8 cellular contexts compared by ENCODE assay signal in the genomic region with DNA sequence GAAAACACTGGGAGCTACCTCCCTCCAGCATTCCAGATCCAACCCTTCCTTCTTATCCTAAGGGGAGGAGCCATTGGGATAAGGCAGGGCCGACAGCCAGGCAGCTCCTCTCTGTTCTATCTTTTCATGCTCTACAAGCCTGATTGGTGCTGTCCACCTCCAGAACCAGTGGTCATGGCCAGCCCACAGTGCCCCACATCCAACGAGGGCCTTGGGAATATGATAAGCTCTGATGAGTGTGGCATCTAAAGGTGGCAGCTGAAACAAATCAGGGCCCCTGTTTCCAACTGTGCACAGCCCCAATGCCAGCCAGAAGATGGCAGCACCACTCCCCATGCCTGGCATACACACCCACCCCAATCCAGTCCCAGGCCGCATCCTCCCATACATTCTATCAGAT.
DNase-seq lines count a peak whose midpoint lies in the region; ATAC-seq, FAIRE-seq and TF ChIP-seq lines count a peak whose summit lies in the region.

No MANE protein-coding gene starts in this region.

- H3K27me3 ChIP-seq in GM12878 (replicated peaks in 1 of 2; ENCODE audit: control insufficient read depth in 2 of 2, insufficient read depth in 2 of 2, low read length in 1 of 2): 0 out of 4 replicates have a peak, but pooled peaks cover 0 to 1% of the 10 kb centered on the region in 2 experiments
- H3K27me3 ChIP-seq in lower lobe of right lung (ENCODE audit: low read depth): no peaks in the 10 kb centered on the region

- DNase-seq in NCI-H524 (lab: John Stamatoyannopoulos, UW): peak; percentile 18 to 58
- no peak for DNase-seq in NCI-H524 treated with DMSO at 0.1 percent for 48 hours (lab: John Stamatoyannopoulos, UW)
- peak; percentile 8 for DNase-seq in HS-27A (ENCODE audit: low read depth)
- DNase-seq in GM12878 (ENCODE audit: low read depth, low spot score): no peak
- DNase-seq in lower lobe of right lung: peak; percentile 48
- no peak for DNase-seq in amniotic stem cell (lab: John Stamatoyannopoulos, UW)
- no peak for DNase-seq in GM19240 (ENCODE audit: insufficient read length, low spot score)

- SMC1A ChIA-PET in GM12878 (lab: Charles Lee; ENCODE audit: uncharacterized antibody, unreplicated experiment): interaction anchor here (1.0 to 1.8 kb wide), 5 partner anchors 10 to 558 kb away, joined by 3 to 13 read pairs (median 4); no protein-coding TSS in a partner anchor

- no peak for TF ChIP-seq POLR2A in GM12878 (IDR thresholded peaks at IDR 0.05; ENCODE audit: low read depth, low read length)

- CTCF ChIA-PET in GM12878 (lab: Yijun Ruan, JAX): interaction anchor here (0.7 to 3.5 kb wide), 10 partner anchors 8 to 298 kb away, joined by 3 to 43 read pairs (median 4); no protein-coding TSS in a partner anchor

- TF ChIP-seq CTCF in GM12878 (IDR thresholded peaks at IDR 0.05 in 2 of 3, conservative IDR thresholded peaks at IDR 0.05 in 1 of 3; ENCODE audit: control insufficient read depth in 2 of 3, extremely low read depth in 1 of 3, insufficient read depth in 1 of 3, low read depth in 3 of 3, low read length in 3 of 3) (peak; percentile 17 to 61 (median 29); a peak in 5 of 6 replicates), lower lobe of right lung (IDR thresholded peaks at IDR 0.05) (peak; percentile 52)

- 0% methylated on average over 3 of the region's 3 CpGs for WGBS in GM12878 (ENCODE audit: insufficient coverage, insufficient replicate concordance, low lambda C conversion rate, missing lambda C conversion rate)

- H3K79me2 ChIP-seq in GM12878 (ENCODE audit: control insufficient read depth, insufficient read depth, low read length): no peaks in the 10 kb centered on the region

- H3K4me2 ChIP-seq in GM12878 (ENCODE audit: control insufficient read depth, insufficient read depth): no peak overlapping the region

- no peak overlapping the region for H2AFZ ChIP-seq in GM12878 (ENCODE audit: control insufficient read depth, low read depth, low read length)

- H3K36me3 ChIP-seq in GM12878 (ENCODE audit: control insufficient read depth in 2 of 2, insufficient read depth in 2 of 2, low read length in 1 of 2): no peaks in the 10 kb centered on the region
- no peaks in the 10 kb centered on the region for H3K36me3 ChIP-seq in lower lobe of right lung

- no peaks in the 10 kb centered on the region for H3K4me1 ChIP-seq in GM12878 (ENCODE audit: control insufficient read depth, insufficient read depth, low read length)
- H3K4me1 ChIP-seq in lower lobe of right lung: no peaks in the 10 kb centered on the region

- H3K9me3 ChIP-seq in GM12878 (replicated peaks; ENCODE audit: control insufficient read depth, insufficient read depth, low read length) (no peaks in the 10 kb centered on the region), lower lobe of right lung (no peaks in the 10 kb centered on the region)

- H3K27ac ChIP-seq in GM12878 (ENCODE audit: control insufficient read depth, insufficient read depth): no peak overlapping the region
- no peak overlapping the region for H3K27ac ChIP-seq in lower lobe of right lung

- H3K4me3 ChIP-seq in GM12878 (no peak overlapping the region), lower lobe of right lung (no peak overlapping the region)

- BruUV-seq in GM12878 (replicated peaks; lab: Mats Ljungman, UMichigan): no TSS peak

- ATAC-seq in GM12878: peak; percentile 83
- peak; percentile 72 to 79 for ATAC-seq in lower lobe of right lung
- ATAC-seq in HG03460 (IDR thresholded peaks at IDR 0.05; ENCODE audit: unreplicated experiment): no peak

- 0 out of 2 replicates have a peak, but pooled peaks have one; percentile 15 for TF ChIP-seq RAD21 in GM12878 (IDR thresholded peaks at IDR 0.05; ENCODE audit: insufficient read depth, low read depth, low read length)

- no peaks in the 10 kb centered on the region for H4K20me1 ChIP-seq in GM12878 (ENCODE audit: control insufficient read depth, insufficient read depth)

- in situ Hi-C loops in GM12878 (cut with MboI): no loop called here

- RAD21 ChIA-PET in GM12878 (lab: Charles Lee; ENCODE audit: unreplicated experiment): interaction anchor here (1.4 to 2.5 kb wide), 2 partner anchors 298 to 559 kb away, joined by 3 to 14 read pairs; no protein-coding TSS in a partner anchor

- TF ChIP-seq EP300 in GM12878 (IDR thresholded peaks at IDR 0.05; ENCODE audit: borderline replicate concordance in 1 of 2, control insufficient read depth in 1 of 2, low read depth in 2 of 2, low read length in 2 of 2): no peak

- no peak for FAIRE-seq in GM12878 (lab: Jason Lieb, UNC)

- intact Hi-C loops in GM12878 (cut with micrococcal nuclease; ENCODE audit: unreplicated experiment): loop anchor here (1.0 to 5.0 kb wide), 2 partner anchors 109 to 298 kb away; no protein-coding TSS in a partner anchor
- intact Hi-C loops in lower lobe of right lung (cut with DNase I): no loop called here

- no peak overlapping the region for H3K9ac ChIP-seq in GM12878 (ENCODE audit: control insufficient read depth, insufficient read depth, low read length)

- POLR2A ChIA-PET in GM12878 (lab: Charles Lee): no interaction called here

TF ChIP-seq in GM12878, 131 proteins besides CTCF, POLR2A, EP300 and RAD21:
- TF ChIP-seq ZNF384 (IDR thresholded peaks at IDR 0.05; ENCODE audit: borderline replicate concordance, low read depth, low read length): no peak
- TF ChIP-seq KDM1A (IDR thresholded peaks at IDR 0.05; ENCODE audit: borderline replicate concordance): no peak
- TF ChIP-seq, protein P1, sequence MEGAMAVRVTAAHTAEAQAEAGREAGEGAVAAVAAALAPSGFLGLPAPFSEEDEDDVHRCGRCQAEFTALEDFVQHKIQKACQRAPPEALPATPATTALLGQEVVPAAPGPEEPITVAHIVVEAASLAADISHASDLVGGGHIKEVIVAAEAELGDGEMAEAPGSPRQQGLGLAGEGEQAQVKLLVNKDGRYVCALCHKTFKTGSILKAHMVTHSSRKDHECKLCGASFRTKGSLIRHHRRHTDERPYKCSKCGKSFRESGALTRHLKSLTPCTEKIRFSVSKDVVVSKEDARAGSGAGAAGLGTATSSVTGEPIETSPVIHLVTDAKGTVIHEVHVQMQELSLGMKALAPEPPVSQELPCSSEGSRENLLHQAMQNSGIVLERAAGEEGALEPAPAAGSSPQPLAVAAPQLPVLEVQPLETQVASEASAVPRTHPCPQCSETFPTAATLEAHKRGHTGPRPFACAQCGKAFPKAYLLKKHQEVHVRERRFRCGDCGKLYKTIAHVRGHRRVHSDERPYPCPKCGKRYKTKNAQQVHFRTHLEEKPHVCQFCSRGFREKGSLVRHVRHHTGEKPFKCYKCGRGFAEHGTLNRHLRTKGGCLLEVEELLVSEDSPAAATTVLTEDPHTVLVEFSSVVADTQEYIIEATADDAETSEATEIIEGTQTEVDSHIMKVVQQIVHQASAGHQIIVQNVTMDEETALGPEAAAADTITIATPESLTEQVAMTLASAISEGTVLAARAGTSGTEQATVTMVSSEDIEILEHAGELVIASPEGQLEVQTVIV (IDR thresholded peaks at IDR 0.05; ENCODE audit: borderline replicate concordance, partially characterized antibody): no peak
- no peak for TF ChIP-seq ZNF217 (IDR thresholded peaks at IDR 0.05)
- no peak for TF ChIP-seq BACH1 (IDR thresholded peaks at IDR 0.05; ENCODE audit: borderline replicate concordance)
- no peak for TF ChIP-seq ZNF622 (IDR thresholded peaks at IDR 0.05)
- peak; percentile 27; the same call in 1 of the 2 replicates for TF ChIP-seq SMC3 (IDR thresholded peaks at IDR 0.05; ENCODE audit: borderline replicate concordance, low read length)
- TF ChIP-seq POU2F2 (IDR thresholded peaks at IDR 0.05; ENCODE audit: borderline replicate concordance, low read depth, low read length): no peak

Comparison
In these comparisons a context has a peak if more than half of its experiments do, and no peak if none do; other contexts are left out.
1. DNase-seq: peak in NCI-H524 (2 of 2), HS-27A (single experiment) and lower lobe of right lung (single experiment); none in NCI-H524 treated with DMSO at 0.1 percent for 48 hours (single experiment), GM12878 (single experiment), amniotic stem cell (single experiment) and GM19240 (single experiment).